Comparison of ENCODE assay signal across 1 cellular context in genomic region chr2:130964931-130965330, GRCh38.
TF ChIP-seq lines count a peak whose summit lies in the region.

No MANE protein-coding gene starts in this region.

TF ChIP-seq in H1, 55 proteins besides CTCF, POLR2A, EP300 and RAD21:
- no peak for TF ChIP-seq SIN3A (conservative IDR thresholded peaks at IDR 0.05 in 1 of 2, IDR thresholded peaks at IDR 0.05 in 1 of 2; ENCODE audit: low read depth in 1 of 2, low read length in 2 of 2)
- no peak for TF ChIP-seq HDAC6 (IDR thresholded peaks at IDR 0.05; ENCODE audit: low read depth, low read length)
